8 cellular contexts compared by ENCODE assay signal in genomic region chr4:138910914-138911336, GRCh38.
DNase-seq lines count a peak whose midpoint lies in the region; ATAC-seq and TF ChIP-seq lines count a peak whose summit lies in the region.

No MANE protein-coding gene starts in this region.

- intact Hi-C loops in left cardiac atrium (cut with DNase I) = loop anchor here in 1 of 2 donors (10.0 kb wide), 1 partner anchor 726 kb away; no protein-coding TSS in a partner anchor
- intact Hi-C loops in psoas muscle (cut with DNase I) = no loop called here

- no peaks in the 10 kb centered on the region for H3K36me3 ChIP-seq in psoas muscle (ENCODE audit: insufficient read depth in 1 of 2, low read depth in 1 of 2)

- no peak overlapping the region for H3K4me3 Mint-ChIP-seq in WTC11

- POLR2A ChIA-PET in AG04450 (lab: Yijun Ruan, JAX) (no interaction called here), WTC11 (lab: Charles Lee) (no interaction called here)

- H3K9me3 Mint-ChIP-seq in WTC11 = peaks cover under 1% of the 10 kb centered on the region; the same call in 1 of the 2 replicates

- CTCF ChIA-PET in AG04450 (lab: Charles Lee) = interaction anchor here (1.8 to 2.0 kb wide), 3 partner anchors 9 to 27 kb away, joined by 5 to 8 read pairs (median 7); no protein-coding TSS in a partner anchor
- CTCF ChIA-PET in WTC11 (lab: Charles Lee) = interaction anchor here (0.6 to 2.3 kb wide), 4 partner anchors 9 to 268 kb away, joined by 3 to 9 read pairs (median 4); no protein-coding TSS in a partner anchor

- no peak for TF ChIP-seq CTCF in AG04450 (IDR thresholded peaks at IDR 0.05; ENCODE audit: low read depth, low read length)
- TF ChIP-seq CTCF in WTC11 (IDR thresholded peaks at IDR 0.05) = no peak
- no peak for TF ChIP-seq CTCF in psoas muscle (IDR thresholded peaks at IDR 0.05)

- peak; percentile 57 for DNase-seq in AG04450 (ENCODE audit: low read depth, low spot score)
- peak; percentile 95 for DNase-seq in NCI-H1417 treated with DMSO at 0.1 percent for 48 hours (lab: John Stamatoyannopoulos, UW)
- peak; percentile 24 for DNase-seq in WTC11 (ENCODE audit: low spot score)
- peak; percentile 86 for DNase-seq in left cardiac atrium
- peak; percentile 56 to 75 for DNase-seq in psoas muscle

- no peak overlapping the region for H3K27ac Mint-ChIP-seq in WTC11

- H3K27ac ChIP-seq in AG04450 (ENCODE audit: low read depth, low read length) (peak overlapping the region; percentile 31), psoas muscle (no peak overlapping the region)

- H3K27me3 ChIP-seq in AG04450 (ENCODE audit: control insufficient read depth, insufficient read depth, low read length) (peaks cover 4% of the 10 kb centered on the region), psoas muscle (ENCODE audit: insufficient read depth in 3 of 3, low read length in 2 of 3) (no peaks in the 10 kb centered on the region)

- 10 to 16% (median 14%) methylated on average over 12 of the region's 12 CpGs for WGBS in psoas muscle, 3 donors

- no peaks in the 10 kb centered on the region for H3K27me3 Mint-ChIP-seq in WTC11 (ENCODE audit: low read depth)

- no peaks in the 10 kb centered on the region for H3K9me3 ChIP-seq in AG04450 (ENCODE audit: control insufficient read depth, insufficient read depth, low read length)
- H3K9me3 ChIP-seq in psoas muscle = no peaks in the 10 kb centered on the region

- peaks cover 4% of the 10 kb centered on the region for H3K4me1 ChIP-seq in psoas muscle

- ATAC-seq in WTC11 = peak; percentile 73
- ATAC-seq in left cardiac atrium = peak; percentile 90 to 98
- ATAC-seq in psoas muscle = peak; percentile 68 to 92 (median 81)
- no peak for ATAC-seq in HG03108 (IDR thresholded peaks at IDR 0.05; ENCODE audit: unreplicated experiment)
- no peak for ATAC-seq in HG03565 (IDR thresholded peaks at IDR 0.05; ENCODE audit: unreplicated experiment)
- no peak for ATAC-seq in HG02763 (IDR thresholded peaks at IDR 0.05; ENCODE audit: unreplicated experiment)

- H3K4me1 Mint-ChIP-seq in WTC11 = peaks cover 42% of the 10 kb centered on the region

- peak overlapping the region; percentile 20 for H3K4me3 ChIP-seq in AG04450 (ENCODE audit: low read depth, low read length)
- no peak overlapping the region for H3K4me3 ChIP-seq in psoas muscle

- no peaks in the 10 kb centered on the region for H3K36me3 Mint-ChIP-seq in WTC11

TF ChIP-seq in WTC11, 78 proteins besides CTCF, POLR2A, EP300 and RAD21:
- no peak for TF ChIP-seq SP1 (CRISPR knock-in tag; conservative IDR thresholded peaks at IDR 0.05)
- 0 out of 2 replicates have a peak, but pooled peaks have one; percentile 14 for TF ChIP-seq MAX (CRISPR knock-in tag; IDR thresholded peaks at IDR 0.05)
- no peak for TF ChIP-seq ZNF532 (CRISPR knock-in tag; IDR thresholded peaks at IDR 0.05; ENCODE audit: borderline replicate concordance)
- no peak for TF ChIP-seq E2F1 (CRISPR knock-in tag; IDR thresholded peaks at IDR 0.05)

Comparison
In these comparisons a context has a peak if more than half of its experiments do, and no peak if none do; other contexts are left out.
1. DNase-seq: peak in every context shown above with its lines; median percentile 95 in NCI-H1417 treated with DMSO at 0.1 percent for 48 hours; 86 in left cardiac atrium; 66 in psoas muscle; 57 in AG04450; 24 in WTC11.
2. ATAC-seq: peak in WTC11 (single experiment), left cardiac atrium (2 of 2) and psoas muscle (4 of 4); none in HG03108 (single experiment), HG03565 (single experiment) and HG02763 (single experiment).